24 cellular contexts compared by ENCODE assay signal in the genomic region with DNA sequence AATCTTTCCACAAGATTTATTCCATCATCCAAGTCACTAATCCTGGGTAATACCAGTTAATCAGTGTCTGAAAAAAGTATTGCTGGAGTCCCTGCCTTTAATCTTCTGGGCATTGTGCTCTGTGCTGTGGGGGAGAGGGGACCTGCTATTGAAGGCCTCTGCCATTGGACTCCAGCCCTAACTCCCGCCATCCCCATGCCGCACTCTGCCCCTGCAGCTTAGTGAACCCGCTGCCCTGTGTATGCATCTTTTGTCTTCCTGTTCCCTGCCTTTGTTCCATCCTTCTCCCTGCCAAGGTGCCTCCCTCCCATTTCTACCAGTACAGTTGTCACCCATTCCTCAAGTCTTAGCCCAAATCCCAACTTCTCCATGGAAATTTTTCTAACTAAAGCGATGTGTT.
A peak's percentile ranks its signal among the peaks of the same experiment; 100 is the strongest.
DNase-seq lines count a peak whose midpoint lies in the region; ATAC-seq lines count a peak whose summit lies in the region.
"Had no signal": no experiment of that assay in that cellular context is flagged by ENCODE, and none has a peak within 500 bp of the region (broad histone marks: within the 10 kb centered on the region; RNA-seq: fewer than 3 reads in every experiment).

No MANE protein-coding gene starts in this region.

- no peak overlapping the region for H3K9ac ChIP-seq in trophoblast cell (ENCODE audit: low read length)

- peak overlapping the region; percentile 53 for H4K91ac ChIP-seq in trophoblast cell (ENCODE audit: low read depth, low read length)

- H4K8ac ChIP-seq in trophoblast cell (ENCODE audit: low read depth, low read length): peak overlapping the region; percentile 6

- H2AK5ac ChIP-seq in trophoblast cell (ENCODE audit: low read length): peak overlapping the region; percentile 45

- H3K36me3 ChIP-seq in trophoblast cell (ENCODE audit: control insufficient read depth in 1 of 2, insufficient read depth in 2 of 2, low read length in 2 of 2): no peaks in the 10 kb centered on the region
- H3K36me3 ChIP-seq: SJCRH30 had no signal

- H2BK5ac ChIP-seq in trophoblast cell (ENCODE audit: low read depth, low read length, poor library complexity): peak overlapping the region; percentile 8

- peak overlapping the region; percentile 51 for H3K18ac ChIP-seq in trophoblast cell (ENCODE audit: low read length)

- no peaks in the 10 kb centered on the region for H3K27me3 ChIP-seq in trophoblast cell (ENCODE audit: insufficient read depth, low read length)
- H3K27me3 ChIP-seq: SJCRH30 had no signal

- peaks cover 4% of the 10 kb centered on the region for H3K36me3 Mint-ChIP-seq in effector memory CD8-positive, alpha-beta T cell (ENCODE audit: insufficient read depth)

- H3K27ac Mint-ChIP-seq in effector memory CD8-positive, alpha-beta T cell: peak overlapping the region; percentile 9 to 26
- H3K27ac Mint-ChIP-seq: B cell had no signal

- H3K4me2 ChIP-seq in trophoblast cell (ENCODE audit: low read length): no peak overlapping the region

- no peak overlapping the region for H3K23ac ChIP-seq in trophoblast cell (ENCODE audit: low read length)

- H2BK120ac ChIP-seq in trophoblast cell (ENCODE audit: insufficient read depth, low read length, poor library complexity): peak overlapping the region; percentile 21

- no peaks in the 10 kb centered on the region for H3K9me3 Mint-ChIP-seq in effector memory CD8-positive, alpha-beta T cell

- H3K9me3 ChIP-seq in trophoblast cell (ENCODE audit: insufficient read depth, low read depth, low read length): no peaks in the 10 kb centered on the region
- H3K9me3 ChIP-seq: SJCRH30 had no signal

- peak; percentile 61 for DNase-seq in NCI-H82 (lab: John Stamatoyannopoulos, UW)
- DNase-seq in NCI-H82 treated with DMSO at 0.1 percent for 48 hours (lab: John Stamatoyannopoulos, UW; ENCODE audit: unreplicated experiment): no peak
- DNase-seq in effector memory CD8-positive, alpha-beta T cell: no peak
- DNase-seq in trophoblast cell: no peak
- peak; percentile 36 for DNase-seq in ureter (ENCODE audit: low spot score)
- DNase-seq in NCI-H1694 treated with DMSO at 0.1 percent for 48 hours (lab: John Stamatoyannopoulos, UW): no peak
- DNase-seq: CD8-positive, alpha-beta memory T cell; DMS153; DND-41; Karpas-422; NCI-H1092; NCI-H1417 treated with DMSO at 0.1 percent for 48 hours; NCI-H187; NCI-H2171 treated with DMSO at 0.1 percent for 48 hours; NCI-H345; NCI-H510A treated with DMSO at 0.1 percent for 48 hours; NCI-H748 treated with DMSO at 0.1 percent for 48 hours; NK-92 treated with Interleukin-12 subunit alpha and Interleukin-12 subunit beta, amount 100 ng/mL, for 24 hours; PC-3; SJCRH30 had no signal

- H3K14ac ChIP-seq in trophoblast cell (ENCODE audit: low read length): no peak overlapping the region

- H3K79me1 ChIP-seq in trophoblast cell (ENCODE audit: low read length): peaks cover 45% of the 10 kb centered on the region

- H3K4me3 Mint-ChIP-seq in effector memory CD8-positive, alpha-beta T cell: no peak overlapping the region
- H3K4me3 Mint-ChIP-seq: B cell; CD8-positive, alpha-beta memory T cell had no signal

- peaks cover 28 to 34% of the 10 kb centered on the region in 2 experiments for H3K4me1 ChIP-seq in trophoblast cell (ENCODE audit: control insufficient read depth in 1 of 2, insufficient read depth in 2 of 2, low read length in 2 of 2)

- H3K79me2 ChIP-seq in trophoblast cell (ENCODE audit: control insufficient read depth, insufficient read depth, low read length, poor library complexity): peaks cover 7% of the 10 kb centered on the region

- H3K4me1 Mint-ChIP-seq in effector memory CD8-positive, alpha-beta T cell (ENCODE audit: low read depth in 2 of 2): peaks cover 14 to 22% of the 10 kb centered on the region in 2 donors

- H2AFZ ChIP-seq in trophoblast cell (ENCODE audit: insufficient read depth, low read length, poor library complexity): no peak overlapping the region

- H4K12ac ChIP-seq in trophoblast cell (ENCODE audit: low read depth, low read length): no peak overlapping the region

- H2BK12ac ChIP-seq in trophoblast cell (ENCODE audit: low read length): peak overlapping the region; percentile 61

- no peaks in the 10 kb centered on the region for H3K27me3 Mint-ChIP-seq in effector memory CD8-positive, alpha-beta T cell
- H3K27me3 Mint-ChIP-seq: B cell; CD8-positive, alpha-beta memory T cell had no signal

- no CpG with 5 or more reads among the region's 4 CpGs for WGBS in trophoblast cell (ENCODE audit: extremely low coverage, insufficient coverage, insufficient read length)

- ATAC-seq in effector memory CD8-positive, alpha-beta T cell (replicated peaks): no peak
- no peak for ATAC-seq in HG03045 (IDR thresholded peaks at IDR 0.05; ENCODE audit: unreplicated experiment)
- ATAC-seq: PC-3 had no signal

- no peak overlapping the region for H3K4ac ChIP-seq in trophoblast cell (ENCODE audit: low read depth, low read length)

- H3K27ac ChIP-seq in trophoblast cell (ENCODE audit: low read depth, low read length): no peak overlapping the region
- H3K27ac ChIP-seq: 22Rv1, C4-2B, SJCRH30 had no signal

- no peak overlapping the region for H3K4me3 ChIP-seq in trophoblast cell (ENCODE audit: low read depth, low read length)
- H3K4me3 ChIP-seq: SJCRH30 had no signal

Comparison
In these comparisons a context has a peak if more than half of its experiments do, and no peak if none do; other contexts are left out.
1. DNase-seq: peak in NCI-H82 (single experiment) and ureter (single experiment); none in NCI-H82 treated with DMSO at 0.1 percent for 48 hours (single experiment), effector memory CD8-positive, alpha-beta T cell (0 of 3), trophoblast cell (0 of 2) and NCI-H1694 treated with DMSO at 0.1 percent for 48 hours (single experiment).